14 cellular contexts compared by ENCODE assay signal in genomic region chr10:110634527-110635209, GRCh38. TPM values are rescaled to one million over a fixed set of nuclear protein-coding genes. Genes with fewer than 3 reads are reported as not detected.
DNase-seq lines count a peak whose midpoint lies in the region; ATAC-seq and TF ChIP-seq lines count a peak whose summit lies in the region.
"Had no signal": no experiment of that assay in that cellular context is flagged by ENCODE, and none has a peak within 500 bp of the region (broad histone marks: within the 10 kb centered on the region; RNA-seq: fewer than 3 reads in every experiment).

No MANE protein-coding gene starts in this region.

- BruUV-seq in A673 (replicated peaks; lab: Mats Ljungman, UMichigan) (no TSS peak), PC-3 (replicated peaks; lab: Mats Ljungman, UMichigan) (no TSS peak)

- H3K4me1 ChIP-seq in A673 (ENCODE audit: insufficient read depth, low read length, poor library complexity, severe bottlenecking): peaks cover 18% of the 10 kb centered on the region
- peaks cover 20% of the 10 kb centered on the region for H3K4me1 ChIP-seq in PC-3 (ENCODE audit: insufficient read depth, low read length)
- H3K4me1 ChIP-seq: suprapubic skin had no signal

- H3K27me3 ChIP-seq in A673 (replicated peaks; ENCODE audit: insufficient read depth, low read depth, low read length, poor library complexity) (no peaks in the 10 kb centered on the region), PC-3 (ENCODE audit: low read length) (no peaks in the 10 kb centered on the region)
- H3K27me3 ChIP-seq: suprapubic skin had no signal

- no peaks in the 10 kb centered on the region for H3K79me2 ChIP-seq in PC-3 (ENCODE audit: low read length)

- H3K4me3 ChIP-seq in A673 (ENCODE audit: low read depth, low read length, poor library complexity, severe bottlenecking): no peak overlapping the region
- no peak overlapping the region for H3K4me3 ChIP-seq in PC-3 (ENCODE audit: low read length)
- H3K4me3 ChIP-seq: GM23338, suprapubic skin had no signal

- H4K20me1 ChIP-seq in PC-3 (ENCODE audit: low read length): no peaks in the 10 kb centered on the region

- no peak for TF ChIP-seq RAD21 in Ishikawa (IDR thresholded peaks at IDR 0.05; ENCODE audit: low read depth)

- H3K27ac ChIP-seq in A673 (ENCODE audit: low read depth, low read length, poor library complexity, severe bottlenecking): no peak overlapping the region
- H3K27ac ChIP-seq in PC-3 (ENCODE audit: low read length): no peak overlapping the region
- H3K27ac ChIP-seq: suprapubic skin had no signal

- no peak for TF ChIP-seq CTCF in A673 (conservative IDR thresholded peaks at IDR 0.05; ENCODE audit: low read depth, low read length)
- no peak for TF ChIP-seq CTCF in PC-3 (conservative IDR thresholded peaks at IDR 0.05; ENCODE audit: low read depth, low read length)

- no peak for TF ChIP-seq EP300 in Ishikawa (IDR thresholded peaks at IDR 0.05; ENCODE audit: borderline replicate concordance)

- no peak overlapping the region for H3K9ac ChIP-seq in PC-3 (ENCODE audit: low read length)

- H3K36me3 ChIP-seq in A673 (ENCODE audit: insufficient read depth, low read length, poor library complexity, severe bottlenecking) (no peaks in the 10 kb centered on the region), PC-3 (ENCODE audit: low read depth, low read length) (no peaks in the 10 kb centered on the region)
- H3K36me3 ChIP-seq: suprapubic skin had no signal

- POLR2A ChIA-PET in A673 (lab: Charles Lee; ENCODE audit: low non-redundant PET) (no interaction called here), PC-3 (lab: Charles Lee; ENCODE audit: unreplicated experiment) (interaction anchor here (0.6 kb wide), 1 partner anchor 9 kb away, joined by 4 read pairs; the partner anchor contains the start of gene RBM20)

- peak; percentile 65 for DNase-seq in A673 (ENCODE audit: low spot score)
- DNase-seq in PC-3: peak; percentile 34
- DNase-seq in left ventricle myocardium superior: peak; percentile 86
- no peak for DNase-seq in putamen (ENCODE audit: low spot score)
- no peak for DNase-seq in stimulated activated CD4-positive, alpha-beta T cell treated with anti-CD3 and anti-CD28 coated beads, Interleukin-12 subunit alpha, Interleukin-12 subunit beta, amount 100 ng/mL, for 4 hours
- DNase-seq: activated T-cell treated with anti-CD3 and anti-CD28 coated beads for 4 hours, AML-193, Karpas-422 had no signal

- peaks cover 5% of the 10 kb centered on the region for H3F3A ChIP-seq in PC-3 (ENCODE audit: low read length, unreplicated experiment)

- peak overlapping the region; percentile 67 for H3K4me2 ChIP-seq in PC-3 (ENCODE audit: low read length)
- H3K4me2 ChIP-seq: GM23338 had no signal

- intact Hi-C loops in A673 (cut with micrococcal nuclease; ENCODE audit: unreplicated experiment): no loop called here
- intact Hi-C loops in PC-3 (cut with micrococcal nuclease): no loop called here
- intact Hi-C loops in left ventricle myocardium superior (cut with micrococcal nuclease): no loop called here

- no peaks in the 10 kb centered on the region for H3K9me3 ChIP-seq in A673 (ENCODE audit: low read depth, low read length, poor library complexity, severe bottlenecking)
- H3K9me3 ChIP-seq in PC-3 (ENCODE audit: low read length): no peaks in the 10 kb centered on the region
- H3K9me3 ChIP-seq: suprapubic skin had no signal

- ATAC-seq in PC-3: peak; percentile 74
- ATAC-seq in left ventricle myocardium superior: peak; percentile 51
- no peak for ATAC-seq in GM21723 (IDR thresholded peaks at IDR 0.05; ENCODE audit: unreplicated experiment)
- ATAC-seq in HG02973 (IDR thresholded peaks at IDR 0.05; ENCODE audit: unreplicated experiment): no peak
- ATAC-seq: esophagus mucosa, GM23338 had no signal

- 0 out of 2 replicates have a peak overlapping the region, but pooled peaks have one; percentile 18 for H2AFZ ChIP-seq in PC-3 (ENCODE audit: low read length)
- H2AFZ ChIP-seq: GM23338 had no signal

- CTCF ChIA-PET in A673 (lab: Charles Lee) (no interaction called here), PC-3 (lab: Charles Lee) (no interaction called here)

- H3K9me2 ChIP-seq in PC-3 (replicated peaks; ENCODE audit: low read length): no peaks in the 10 kb centered on the region

TF ChIP-seq in Ishikawa, 13 proteins besides CTCF, POLR2A, EP300 and RAD21:
- peak; percentile 76 for TF ChIP-seq NFIC (IDR thresholded peaks at IDR 0.05)
- no peak for TF ChIP-seq YY1 (IDR thresholded peaks at IDR 0.05; ENCODE audit: low read depth)

RNA-seq across cellular contexts. Expression of gene RBM20, which starts 9.5 kb away (rescaled TPM):
- total RNA-seq in A673 (2021): 1.3 and 1.8 TPM in 2 replicates
- total RNA-seq in PC-3 (2014; rRNA removed): 0.40 and 1.3 TPM in 2 replicates
- total RNA-seq in left ventricle myocardium superior: 114 TPM

Comparison
In these comparisons a context has a peak if more than half of its experiments do, and no peak if none do; other contexts are left out.
1. DNase-seq: peak in A673 (single experiment), PC-3 (single experiment) and left ventricle myocardium superior (single experiment); none in putamen (single experiment) and stimulated activated CD4-positive, alpha-beta T cell treated with anti-CD3 and anti-CD28 coated beads, Interleukin-12 subunit alpha, Interleukin-12 subunit beta, amount 100 ng/mL, for 4 hours (single experiment).
2. ATAC-seq: peak in PC-3 (single experiment) and left ventricle myocardium superior (single experiment); none in GM21723 (single experiment) and HG02973 (single experiment).
3. RNA of gene RBM20, which starts 9.5 kb away (total RNA-seq): 114 TPM in left ventricle myocardium superior (single experiment); 1.3 to 1.8 TPM in A673 and 0.40 to 1.3 TPM in PC-3; every median in the first group is over 10 times any median in the second.